ENCODE assay signal across 8 cellular contexts in genomic region chr7:37683263-37684120, GRCh38. TPM values are rescaled to one million over a fixed set of nuclear protein-coding genes. Genes with fewer than 3 reads are reported as not detected.
DNase-seq lines count a peak whose midpoint lies in the region; ATAC-seq, FAIRE-seq and TF ChIP-seq lines count a peak whose summit lies in the region.

A gene with protein sequence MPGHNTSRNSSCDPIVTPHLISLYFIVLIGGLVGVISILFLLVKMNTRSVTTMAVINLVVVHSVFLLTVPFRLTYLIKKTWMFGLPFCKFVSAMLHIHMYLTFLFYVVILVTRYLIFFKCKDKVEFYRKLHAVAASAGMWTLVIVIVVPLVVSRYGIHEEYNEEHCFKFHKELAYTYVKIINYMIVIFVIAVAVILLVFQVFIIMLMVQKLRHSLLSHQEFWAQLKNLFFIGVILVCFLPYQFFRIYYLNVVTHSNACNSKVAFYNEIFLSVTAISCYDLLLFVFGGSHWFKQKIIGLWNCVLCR (plus strand): TSS chr7:37683766. CDS start chr7:37740394, 56,628 bp downstream.

- no peaks in the 10 kb centered on the region for H3K79me2 ChIP-seq in endothelial cell of umbilical vein (ENCODE audit: control insufficient read depth, insufficient read depth, low read length)

- no peaks in the 10 kb centered on the region for H3K9me1 ChIP-seq in endothelial cell of umbilical vein (replicated peaks; ENCODE audit: control insufficient read depth, extremely low read depth, insufficient read depth, low read length)

- WGBS in HUES64, result 76% methylated on average over 1 of the region's 1 CpG

- POLR2A ChIA-PET in endothelial cell of umbilical vein (lab: Charles Lee), result no interaction called here

- H3K9me3 ChIP-seq in HUES64 (ENCODE audit: insufficient read depth, low read depth, low read length) (no peaks in the 10 kb centered on the region), endothelial cell of umbilical vein (replicated peaks; ENCODE audit: control insufficient read depth, insufficient read depth, low read length) (no peaks in the 10 kb centered on the region), ascending aorta (no peaks in the 10 kb centered on the region)

- H3K4me2 ChIP-seq in endothelial cell of umbilical vein (ENCODE audit: insufficient read depth, low read length), result no peak within 1 kb of the TSS

- H3K9ac ChIP-seq in HUES64 (ENCODE audit: low read depth, low read length) (no peak within 1 kb of the TSS), endothelial cell of umbilical vein (replicated peaks; ENCODE audit: extremely low read depth, insufficient read depth, low read length) (no peak within 1 kb of the TSS)

- intact Hi-C loops in endothelial cell of umbilical vein (cut with micrococcal nuclease), result no loop called here
- intact Hi-C loops in ascending aorta (cut with DNase I), result no loop called here

- TF ChIP-seq CTCF in GM13976 (IDR thresholded peaks at IDR 0.05; ENCODE audit: borderline replicate concordance, control extremely low read depth, extremely low read depth, insufficient read depth, missing control alignments), result no peak
- TF ChIP-seq CTCF in endothelial cell of umbilical vein (IDR thresholded peaks at IDR 0.05; ENCODE audit: extremely low read depth in 1 of 2, insufficient read depth in 1 of 2, low read depth in 1 of 2, low read length in 2 of 2), result no peak
- no peak for TF ChIP-seq CTCF in ascending aorta (IDR thresholded peaks at IDR 0.05)

- no peak within 1 kb of the TSS for H2AFZ ChIP-seq in endothelial cell of umbilical vein (ENCODE audit: low read depth, low read length)

- DNase-seq in GM13976 (ENCODE audit: low spot score) (peak; percentile 47), endothelial cell of umbilical vein (ENCODE audit: low read depth, low spot score) (peak; percentile 3), RCC 7860 (ENCODE audit: low spot score) (no peak), iPS-NIHi11 (ENCODE audit: low spot score) (no peak), NCI-H446 treated with DMSO at 0.1 percent for 48 hours (lab: John Stamatoyannopoulos, UW) (no peak), ascending aorta (ENCODE audit: low spot score in 2 of 2) (no peak)

- H3K27ac ChIP-seq in HUES64 (ENCODE audit: low read depth, low read length) (peak within 1 kb of the TSS; percentile 20; the same call in 1 of the 2 replicates), endothelial cell of umbilical vein (ENCODE audit: insufficient read depth, low read depth, low read length) (no peak within 1 kb of the TSS), ascending aorta (no peak within 1 kb of the TSS)

- dilution Hi-C loops in endothelial cell of umbilical vein (cut with MboI; ENCODE audit: extremely low pct_ligation_motif_present, low sequenced_read_pairs), result no loop called here

- peak; percentile 91 for ATAC-seq in GM21528 (IDR thresholded peaks at IDR 0.05; ENCODE audit: low FRiP score, unreplicated experiment)

- no peak for FAIRE-seq in endothelial cell of umbilical vein (lab: Jason Lieb, UNC)
- FAIRE-seq in RCC 7860 (lab: Jason Lieb, UNC), result no peak

- H3K36me3 ChIP-seq in HUES64 (ENCODE audit: insufficient read depth, low read length) (no peaks in the 10 kb centered on the region), endothelial cell of umbilical vein (ENCODE audit: control insufficient read depth in 2 of 2, extremely low read depth in 1 of 2, insufficient read depth in 2 of 2, low read length in 2 of 2) (no peaks in the 10 kb centered on the region), ascending aorta (no peaks in the 10 kb centered on the region)

- no peaks in the 10 kb centered on the region for H4K20me1 ChIP-seq in endothelial cell of umbilical vein (replicated peaks; ENCODE audit: control insufficient read depth, extremely low read depth, insufficient read depth, low read length)

- TF ChIP-seq POLR2A in endothelial cell of umbilical vein (IDR thresholded peaks at IDR 0.05; ENCODE audit: low read depth, low read length), result no peak

- no peaks in the 10 kb centered on the region for H3K27me3 ChIP-seq in HUES64 (ENCODE audit: insufficient read depth, low read length)
- H3K27me3 ChIP-seq in endothelial cell of umbilical vein (ENCODE audit: control insufficient read depth in 2 of 2, insufficient read depth in 2 of 2, low read length in 2 of 2), result no peaks in the 10 kb centered on the region
- H3K27me3 ChIP-seq in ascending aorta, result no peaks in the 10 kb centered on the region

- H3K4me3 ChIP-seq in HUES64 (ENCODE audit: low read length) (no peak within 1 kb of the TSS), endothelial cell of umbilical vein (replicated peaks in 1 of 3; ENCODE audit: insufficient read depth in 1 of 3, low read depth in 1 of 3, low read length in 3 of 3) (no peak within 1 kb of the TSS), ascending aorta (no peak within 1 kb of the TSS)

- CTCF ChIA-PET in endothelial cell of umbilical vein (lab: Charles Lee), result no interaction called here

- H3K4me1 ChIP-seq in HUES64 (ENCODE audit: insufficient read depth, low read length), result peaks cover 21% of the 10 kb centered on the region
- H3K4me1 ChIP-seq in endothelial cell of umbilical vein (ENCODE audit: control insufficient read depth, extremely low read depth, insufficient read depth, low read length), result no peaks in the 10 kb centered on the region
- H3K4me1 ChIP-seq in ascending aorta, result no peaks in the 10 kb centered on the region

- in situ Hi-C loops in GM13976 (cut with MboI; ENCODE audit: low sequenced_read_pairs, unreplicated experiment), result no loop called here

- no TSS peak for BruUV-seq in endothelial cell of umbilical vein (replicated peaks; lab: Mats Ljungman, UMichigan)

TF ChIP-seq in endothelial cell of umbilical vein, 7 proteins besides CTCF, POLR2A, EP300 and RAD21:
- TF ChIP-seq FOS (IDR thresholded peaks at IDR 0.05; ENCODE audit: borderline replicate concordance, insufficient read depth, low read length) (no peak), JUN (IDR thresholded peaks at IDR 0.05; ENCODE audit: borderline replicate concordance, insufficient read depth, insufficient read length, low read depth) (no peak), EZH2 (IDR thresholded peaks at IDR 0.05; ENCODE audit: borderline replicate concordance, low read depth, low read length, severe bottlenecking) (no peak), MYC (IDR thresholded peaks at IDR 0.05; ENCODE audit: low read depth, low read length) (no peak), POLR2AphosphoS5 (IDR thresholded peaks at IDR 0.05; ENCODE audit: insufficient read depth, low read depth, low read length) (no peak), GATA2 (IDR thresholded peaks at IDR 0.05; ENCODE audit: insufficient read depth, insufficient read length, low read depth, low read length) (no peak)
- TF ChIP-seq, protein P1, sequence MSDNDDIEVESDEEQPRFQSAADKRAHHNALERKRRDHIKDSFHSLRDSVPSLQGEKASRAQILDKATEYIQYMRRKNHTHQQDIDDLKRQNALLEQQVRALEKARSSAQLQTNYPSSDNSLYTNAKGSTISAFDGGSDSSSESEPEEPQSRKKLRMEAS (IDR thresholded peaks at IDR 0.05; ENCODE audit: insufficient read depth, insufficient read length), result no peak

RNA-seq across cellular contexts. Expression of the gene that starts here (rescaled TPM):
- 0.55 TPM for polyA plus RNA-seq in HUES64 (2013, experiment 1 of 2)
- polyA plus RNA-seq in HUES64 (2013, experiment 2 of 2), result not detected
- total RNA-seq in endothelial cell of umbilical vein (not detected in 2 replicates), ascending aorta (not detected)
- not detected in 2 replicates for polyA plus RNA-seq in endothelial cell of umbilical vein
- polyA plus RNA-seq in endothelial cell of umbilical vein (2011; cell fraction: cytosol; rRNA removed), result not detected in 2 replicates
- not detected in 2 replicates for polyA plus RNA-seq in endothelial cell of umbilical vein (2011; cell fraction: nucleus; rRNA removed)
- not detected in 2 replicates for polyA plus RNA-seq in endothelial cell of umbilical vein (2012)
- not detected in 2 replicates for polyA minus RNA-seq in endothelial cell of umbilical vein
- polyA minus RNA-seq in endothelial cell of umbilical vein (2011; cell fraction: cytosol; rRNA and poly(A)+ RNA removed), result not detected
- not detected in 2 replicates for polyA minus RNA-seq in endothelial cell of umbilical vein (2011; cell fraction: nucleus; rRNA and poly(A)+ RNA removed)

Comparison
In these comparisons a context has a peak if more than half of its experiments do, and no peak if none do; other contexts are left out.
1. Peak in DNase-seq in endothelial cell of umbilical vein; RNA of the gene not detected or under 1 TPM.